Comparison of ENCODE assay signal across 35 cellular contexts in genomic region chr11:76160856-76161255, GRCh38. TPM values are rescaled to one million over a fixed set of nuclear protein-coding genes. Genes with fewer than 3 reads are reported as not detected.
"Had no signal": no experiment of that assay in that cellular context is flagged by ENCODE, and none has a peak within 500 bp of the region (broad histone marks: within the 10 kb centered on the region; RNA-seq: fewer than 3 reads in every experiment).

No MANE protein-coding gene starts in this region.

- DNase-seq: activated CD4-positive, alpha-beta memory T cell treated with anti-CD3 and anti-CD28 coated beads, Interleukin-2, amount 10 ng/mL, durations not matched to agents 7 days and 5 days; activated CD4-positive, alpha-beta T cell treated with anti-CD3 and anti-CD28 coated beads for 1 hour; activated CD4-positive, alpha-beta T cell treated with anti-CD3 and anti-CD28 coated beads, Interleukin-2, amount 10 ng/mL, durations not matched to agents 7 days and 5 days; activated CD8-positive, alpha-beta memory T cell treated with anti-CD3 and anti-CD28 coated beads, Interleukin-2, amount 50 U/mL, for 48 hours; activated gamma-delta T cell; activated naive CD4-positive, alpha-beta T cell treated with anti-CD3 and anti-CD28 coated beads, Interleukin-2, amount 10 ng/mL, durations not matched to agents 7 days and 5 days; activated naive CD8-positive, alpha-beta T cell treated with anti-CD3 and anti-CD28 coated beads, Interleukin-2, amount 10 ng/mL, durations not matched to agents 7 days and 5 days; activated T-cell treated with anti-CD3 and anti-CD28 coated beads, Interleukin-2, amount 50 U/mL, for 24 hours; amniotic stem cell; central memory CD4-positive, alpha-beta T cell; dermis blood vessel endothelial cell; effector CD4-positive, alpha-beta T cell; esophagus squamous epithelium; foreskin melanocyte; midbrain; naive thymus-derived CD4-positive, alpha-beta T cell; sigmoid colon; small intestine; stimulated activated CD4-positive, alpha-beta T cell treated with anti-CD3 and anti-CD28 coated beads, Interleukin-4, amount 100 ng/mL, for 24 hours; stimulated activated CD8-positive, alpha-beta memory T cell treated with anti-CD3 and anti-CD28 coated beads, Interleukin-4, amount 100 ng/mL, for 48 hours; stimulated activated naive B cell treated with anti-CD40 and anti-IgM and Interleukin-4, amounts not matched to agents 10 μg/mL and 1 μg/mL and 100 μg/mL, for 72 hours; stomach; T-helper 17 cell had no signal

- H3K27ac ChIP-seq: epithelial cell of prostate, esophagus squamous epithelium, heart right ventricle, sigmoid colon, stomach, thyroid gland, upper lobe of left lung had no signal

- H3K27me3 ChIP-seq: heart right ventricle, sigmoid colon, thyroid gland, upper lobe of left lung had no signal

- H3K36me3 Mint-ChIP-seq: activated naive CD4-positive, alpha-beta T cell treated with anti-CD3 and anti-CD28 coated beads, Interleukin-2, amount 10 ng/mL, durations not matched to agents 7 days and 5 days; activated naive CD8-positive, alpha-beta T cell treated with anti-CD3 and anti-CD28 coated beads, Interleukin-2, amount 10 ng/mL, durations not matched to agents 7 days and 5 days; memory B cell; naive thymus-derived CD4-positive, alpha-beta T cell; stimulated activated naive B cell treated with anti-CD40 and anti-IgM and Interleukin-4, amounts not matched to agents 10 μg/mL and 1 μg/mL and 100 μg/mL, for 72 hours; WTC11 had no signal

- H3K9me3 ChIP-seq: esophagus squamous epithelium, heart right ventricle, sigmoid colon, stomach, thyroid gland, upper lobe of left lung had no signal

- H3K27ac Mint-ChIP-seq: activated CD4-positive, alpha-beta memory T cell treated with anti-CD3 and anti-CD28 coated beads, Interleukin-2, amount 10 ng/mL, durations not matched to agents 7 days and 5 days; activated CD4-positive, alpha-beta T cell treated with anti-CD3 and anti-CD28 coated beads, Interleukin-2, amount 10 ng/mL, durations not matched to agents 7 days and 5 days; activated naive CD4-positive, alpha-beta T cell treated with anti-CD3 and anti-CD28 coated beads, Interleukin-2, amount 10 ng/mL, durations not matched to agents 7 days and 5 days; activated naive CD8-positive, alpha-beta T cell treated with anti-CD3 and anti-CD28 coated beads, Interleukin-2, amount 10 ng/mL, durations not matched to agents 7 days and 5 days; activated T-cell treated with anti-CD3 and anti-CD28 coated beads, Interleukin-2, amount 50 U/mL, for 24 hours; memory B cell; naive thymus-derived CD4-positive, alpha-beta T cell; progenitor cell of endocrine pancreas; stimulated activated naive B cell treated with anti-CD40 and anti-IgM and Interleukin-4, amounts not matched to agents 10 μg/mL and 1 μg/mL and 100 μg/mL, for 72 hours; T-helper 17 cell; WTC11 had no signal

- ATAC-seq: T-helper 17 cell, WTC11 had no signal

- H3K9me3 Mint-ChIP-seq: activated CD4-positive, alpha-beta memory T cell treated with anti-CD3 and anti-CD28 coated beads, Interleukin-2, amount 10 ng/mL, durations not matched to agents 7 days and 5 days; activated CD4-positive, alpha-beta T cell treated with anti-CD3 and anti-CD28 coated beads, Interleukin-2, amount 10 ng/mL, durations not matched to agents 7 days and 5 days; activated naive CD4-positive, alpha-beta T cell treated with anti-CD3 and anti-CD28 coated beads, Interleukin-2, amount 10 ng/mL, durations not matched to agents 7 days and 5 days; activated naive CD8-positive, alpha-beta T cell treated with anti-CD3 and anti-CD28 coated beads, Interleukin-2, amount 10 ng/mL, durations not matched to agents 7 days and 5 days; activated T-cell treated with anti-CD3 and anti-CD28 coated beads, Interleukin-2, amount 50 U/mL, for 24 hours; memory B cell; naive thymus-derived CD4-positive, alpha-beta T cell; stimulated activated naive B cell treated with anti-CD40 and anti-IgM and Interleukin-4, amounts not matched to agents 10 μg/mL and 1 μg/mL and 100 μg/mL, for 72 hours; WTC11 had no signal

- H3K27me3 Mint-ChIP-seq: activated CD4-positive, alpha-beta T cell treated with anti-CD3 and anti-CD28 coated beads, Interleukin-2, amount 10 ng/mL, durations not matched to agents 7 days and 5 days; activated naive CD8-positive, alpha-beta T cell treated with anti-CD3 and anti-CD28 coated beads, Interleukin-2, amount 10 ng/mL, durations not matched to agents 7 days and 5 days; naive thymus-derived CD4-positive, alpha-beta T cell had no signal

- FAIRE-seq: astrocyte, colon, endometrium, small intestine had no signal

- H3K4me3 ChIP-seq: thyroid gland, upper lobe of left lung had no signal

- H3K4me1 Mint-ChIP-seq: activated CD4-positive, alpha-beta memory T cell treated with anti-CD3 and anti-CD28 coated beads, Interleukin-2, amount 10 ng/mL, durations not matched to agents 7 days and 5 days; activated CD4-positive, alpha-beta T cell treated with anti-CD3 and anti-CD28 coated beads, Interleukin-2, amount 10 ng/mL, durations not matched to agents 7 days and 5 days; activated naive CD4-positive, alpha-beta T cell treated with anti-CD3 and anti-CD28 coated beads, Interleukin-2, amount 10 ng/mL, durations not matched to agents 7 days and 5 days; activated naive CD8-positive, alpha-beta T cell treated with anti-CD3 and anti-CD28 coated beads, Interleukin-2, amount 10 ng/mL, durations not matched to agents 7 days and 5 days; naive thymus-derived CD4-positive, alpha-beta T cell; T-helper 17 cell; WTC11 had no signal

- H3K4me3 Mint-ChIP-seq: activated CD4-positive, alpha-beta memory T cell treated with anti-CD3 and anti-CD28 coated beads, Interleukin-2, amount 10 ng/mL, durations not matched to agents 7 days and 5 days; activated CD4-positive, alpha-beta T cell treated with anti-CD3 and anti-CD28 coated beads, Interleukin-2, amount 10 ng/mL, durations not matched to agents 7 days and 5 days; activated naive CD4-positive, alpha-beta T cell treated with anti-CD3 and anti-CD28 coated beads, Interleukin-2, amount 10 ng/mL, durations not matched to agents 7 days and 5 days; activated naive CD8-positive, alpha-beta T cell treated with anti-CD3 and anti-CD28 coated beads, Interleukin-2, amount 10 ng/mL, durations not matched to agents 7 days and 5 days; activated T-cell treated with anti-CD3 and anti-CD28 coated beads, Interleukin-2, amount 50 U/mL, for 24 hours; memory B cell; naive thymus-derived CD4-positive, alpha-beta T cell; stimulated activated naive B cell treated with anti-CD40 and anti-IgM and Interleukin-4, amounts not matched to agents 10 μg/mL and 1 μg/mL and 100 μg/mL, for 72 hours; T-helper 17 cell; WTC11 had no signal

- H3K36me3 ChIP-seq: esophagus squamous epithelium, heart right ventricle, sigmoid colon, stomach, thyroid gland, upper lobe of left lung had no signal

RNA-seq across cellular contexts. Expression of gene WNT11, which starts 45.4 kb away (rescaled TPM):
- total RNA-seq: activated CD4-positive, alpha-beta T cell treated with anti-CD3 and anti-CD28 coated beads, Interleukin-2, amount 10 ng/mL, durations not matched to agents 7 days and 5 days; dermis blood vessel endothelial cell; glomerular endothelial cell; renal cortical epithelial cell had no signal
